16 cellular contexts compared by ENCODE assay signal in genomic region chr6:159267165-159267564, GRCh38.
DNase-seq lines count a peak whose midpoint lies in the region; TF ChIP-seq lines count a peak whose summit lies in the region.
"Had no signal": no experiment of that assay in that cellular context is flagged by ENCODE, and none has a peak within 500 bp of the region (broad histone marks: within the 10 kb centered on the region; RNA-seq: fewer than 3 reads in every experiment).

No MANE protein-coding gene starts in this region.

- H3K36me3 ChIP-seq in cardiac muscle cell: no peaks in the 10 kb centered on the region
- H3K36me3 ChIP-seq: BLaER1 had no signal

- H3K27me3 Mint-ChIP-seq in endothelial cell (ENCODE audit: unreplicated experiment): peaks cover 1% of the 10 kb centered on the region

- no peak overlapping the region for H3K4me3 ChIP-seq in cardiac muscle cell
- H3K4me3 ChIP-seq: BLaER1, coronary artery, SJSA1 had no signal

- no peak for TF ChIP-seq CTCF in cardiac muscle cell (IDR thresholded peaks at IDR 0.05; ENCODE audit: low read depth, low read length)
- TF ChIP-seq CTCF in endothelial cell (IDR thresholded peaks at IDR 0.05; ENCODE audit: unreplicated experiment): no peak

- no peaks in the 10 kb centered on the region for H3K36me3 Mint-ChIP-seq in endothelial cell (ENCODE audit: low read depth, unreplicated experiment)
- H3K36me3 Mint-ChIP-seq: activated naive CD4-positive, alpha-beta T cell treated with anti-CD3 and anti-CD28 coated beads, Interleukin-2, amount 50 U/mL, for 72 hours had no signal

- intact Hi-C loops in cardiac septum (cut with DNase I): no loop called here

- DNase-seq in cardiac muscle cell (ENCODE audit: low read depth in 1 of 2, low spot score in 1 of 2) (peak; percentile 1 to 35), cardiac septum (ENCODE audit: low spot score) (no peak), RKO (ENCODE audit: low spot score) (peak; percentile 55), endothelial cell (ENCODE audit: low spot score) (peak; percentile 68), NCI-H526 (lab: John Stamatoyannopoulos, UW) (no peak), NCI-H1694 treated with DMSO at 0.1 percent for 48 hours (lab: John Stamatoyannopoulos, UW) (no peak), hypothalamus (lab: John Stamatoyannopoulos, UW) (no peak)
- peak; percentile 35 for DNase-seq in stimulated activated CD8-positive, alpha-beta memory T cell treated with anti-CD3 and anti-CD28 coated beads, Interleukin-4, amount 100 ng/mL, for 48 hours
- DNase-seq: Karpas-422; NCI-H446; stimulated activated CD4-positive, alpha-beta T cell treated with anti-CD3 and anti-CD28 coated beads, Interleukin-4, amount 100 ng/mL, for 24 hours; stimulated activated naive CD4-positive, alpha-beta T cell treated with Interleukin-2 at 50 U/mL for 16 hours had no signal

- no peak overlapping the region for H3K4me3 Mint-ChIP-seq in endothelial cell (ENCODE audit: unreplicated experiment)

- H3K27ac Mint-ChIP-seq in endothelial cell (ENCODE audit: unreplicated experiment): no peak overlapping the region
- H3K27ac Mint-ChIP-seq: activated naive CD4-positive, alpha-beta T cell treated with anti-CD3 and anti-CD28 coated beads, Interleukin-2, amount 50 U/mL, for 72 hours had no signal

- no peaks in the 10 kb centered on the region for H3K4me1 Mint-ChIP-seq in endothelial cell (ENCODE audit: unreplicated experiment)

- H3K9me3 ChIP-seq in cardiac muscle cell (ENCODE audit: low read depth): no peaks in the 10 kb centered on the region
- H3K9me3 ChIP-seq: BLaER1, SJSA1 had no signal

- H3K27me3 ChIP-seq in cardiac muscle cell: no peaks in the 10 kb centered on the region
- H3K27me3 ChIP-seq: BLaER1, SJSA1 had no signal

- H3K4me1 ChIP-seq in cardiac muscle cell (ENCODE audit: low read depth): no peaks in the 10 kb centered on the region
- H3K4me1 ChIP-seq: BLaER1, SJSA1 had no signal

- no peaks in the 10 kb centered on the region for H3K9me3 Mint-ChIP-seq in endothelial cell (ENCODE audit: unreplicated experiment)

- no peak overlapping the region for H3K27ac ChIP-seq in cardiac muscle cell
- H3K27ac ChIP-seq: BLaER1, coronary artery, SJSA1 had no signal

Comparison
In these comparisons a context has a peak if more than half of its experiments do, and no peak if none do; other contexts are left out.
1. DNase-seq: peak in cardiac muscle cell (2 of 2), RKO (single experiment), endothelial cell (single experiment) and stimulated activated CD8-positive, alpha-beta memory T cell treated with anti-CD3 and anti-CD28 coated beads, Interleukin-4, amount 100 ng/mL, for 48 hours (single experiment); none in cardiac septum (single experiment), NCI-H526 (0 of 2), NCI-H1694 treated with DMSO at 0.1 percent for 48 hours (single experiment) and hypothalamus (0 of 51).